8 cellular contexts compared by ENCODE assay signal in genomic region chr5:91419571-91420537, GRCh38. TPM values are rescaled to one million over a fixed set of nuclear protein-coding genes. Genes with fewer than 3 reads are reported as not detected.
DNase-seq lines count a peak whose midpoint lies in the region; ATAC-seq, FAIRE-seq and TF ChIP-seq lines count a peak whose summit lies in the region.

No MANE protein-coding gene starts in this region.

- no peaks in the 10 kb centered on the region for H3K36me3 Mint-ChIP-seq in astrocyte (ENCODE audit: low read depth, unreplicated experiment)

- H3K36me3 ChIP-seq in BJ (ENCODE audit: control insufficient read depth, insufficient read depth, low read length): no peaks in the 10 kb centered on the region
- H3K36me3 ChIP-seq in astrocyte (ENCODE audit: insufficient read depth, low read length): no peaks in the 10 kb centered on the region

- no peaks in the 10 kb centered on the region for H3K9me3 ChIP-seq in astrocyte (ENCODE audit: insufficient read depth, low read depth, low read length)

- H3K27ac Mint-ChIP-seq in astrocyte (ENCODE audit: unreplicated experiment): no peak overlapping the region

- no peak overlapping the region for H3K4me3 ChIP-seq in BJ (ENCODE audit: low read depth, low read length)
- no peak overlapping the region for H3K4me3 ChIP-seq in astrocyte (ENCODE audit: insufficient read depth, low read depth, low read length)

- H3K4me3 Mint-ChIP-seq in astrocyte (ENCODE audit: unreplicated experiment): no peak overlapping the region

- CTCF ChIA-PET in BJ (lab: Yijun Ruan, JAX): interaction anchor here (0.6 to 7.7 kb wide), 26 partner anchors 9 to 680 kb away, joined by 3 to 90 read pairs (median 4); partner anchors contain the start of gene ARRDC3

- H3K27me3 Mint-ChIP-seq in astrocyte (ENCODE audit: low read depth, unreplicated experiment): no peaks in the 10 kb centered on the region

- no peaks in the 10 kb centered on the region for H3K27me3 ChIP-seq in BJ (ENCODE audit: control insufficient read depth, insufficient read depth, low read length)
- H3K27me3 ChIP-seq in astrocyte (ENCODE audit: insufficient read depth, low read length): no peaks in the 10 kb centered on the region

- FAIRE-seq in astrocyte (lab: Jason Lieb, UNC): no peak

- H3K79me2 ChIP-seq in astrocyte (ENCODE audit: insufficient read depth, low read length): no peaks in the 10 kb centered on the region

- H4K20me1 ChIP-seq in astrocyte (ENCODE audit: insufficient read depth, low read length): no peaks in the 10 kb centered on the region

- POLR2A ChIA-PET in BJ (lab: Charles Lee): interaction anchor here (0.5 kb wide), 1 partner anchor 241 kb away, joined by 3 read pairs; no protein-coding TSS in a partner anchor

- no peak for DNase-seq in BJ (ENCODE audit: low read depth)
- peak; percentile 34 for DNase-seq in GM20000 (ENCODE audit: low spot score)
- DNase-seq in NCI-H1092 (lab: John Stamatoyannopoulos, UW): peak; percentile 3
- peak; percentile 36 to 66 (median 55) for DNase-seq in T-helper 2 cell
- no peak for DNase-seq in astrocyte (ENCODE audit: low read depth)
- DNase-seq in iPS-NIHi11 (ENCODE audit: low spot score): peak; percentile 26
- peak; percentile 38 to 47 for DNase-seq in stimulated activated CD4-positive, alpha-beta T cell treated with anti-CD3 and anti-CD28 coated beads, Interleukin-15, amount 100 ng/mL, for 1 hour (ENCODE audit: low read depth in 1 of 2, low spot score in 1 of 2)

- H3K4me2 ChIP-seq in astrocyte (ENCODE audit: low read length): no peak overlapping the region

- H3K9me3 Mint-ChIP-seq in astrocyte (ENCODE audit: unreplicated experiment): no peaks in the 10 kb centered on the region

- H3K27ac ChIP-seq in astrocyte (ENCODE audit: low read depth, low read length): no peak overlapping the region

- no peaks in the 10 kb centered on the region for H3K4me1 ChIP-seq in astrocyte (ENCODE audit: insufficient read depth, low read length)

- ATAC-seq in HG03196 (IDR thresholded peaks at IDR 0.05; ENCODE audit: unreplicated experiment): no peak

- H3K4me1 Mint-ChIP-seq in astrocyte (ENCODE audit: low read depth, unreplicated experiment): peaks cover 2% of the 10 kb centered on the region

- no peak overlapping the region for H3K9ac ChIP-seq in astrocyte (ENCODE audit: low read length)

- TF ChIP-seq CTCF in BJ (IDR thresholded peaks at IDR 0.05; ENCODE audit: insufficient read depth, low read depth, low read length) (peak; percentile 53), GM20000 (IDR thresholded peaks at IDR 0.05; ENCODE audit: extremely low read depth, missing control alignments) (peak; percentile 48), astrocyte (IDR thresholded peaks at IDR 0.05; ENCODE audit: insufficient read depth, low read depth, low read length) (peak; percentile 55)

- no peak overlapping the region for H2AFZ ChIP-seq in astrocyte (ENCODE audit: low read depth, low read length)

RNA-seq across cellular contexts. Expression of gene ARRDC3, which starts 36.7 kb away (rescaled TPM):
- 20.7 and 37.4 TPM in 2 replicates for polyA plus RNA-seq in BJ (2011; rRNA removed)
- polyA minus RNA-seq in BJ (2011; rRNA and poly(A)+ RNA removed): 80.3 and 80.8 TPM in 2 replicates
- 73.1 and 94.7 TPM in 2 replicates for total RNA-seq in astrocyte

Comparison
In these comparisons a context has a peak if more than half of its experiments do, and no peak if none do; other contexts are left out.
1. DNase-seq: peak in GM20000 (single experiment), NCI-H1092 (single experiment), T-helper 2 cell (5 of 5), iPS-NIHi11 (single experiment) and stimulated activated CD4-positive, alpha-beta T cell treated with anti-CD3 and anti-CD28 coated beads, Interleukin-15, amount 100 ng/mL, for 1 hour (2 of 2); none in BJ (single experiment) and astrocyte (single experiment).
2. Peak in every context shown above with its lines, with median percentiles within 50 percentile points of each other: CTCF ChIP-seq.